Comparison of ENCODE assay signal across 14 cellular contexts in the genomic region with DNA sequence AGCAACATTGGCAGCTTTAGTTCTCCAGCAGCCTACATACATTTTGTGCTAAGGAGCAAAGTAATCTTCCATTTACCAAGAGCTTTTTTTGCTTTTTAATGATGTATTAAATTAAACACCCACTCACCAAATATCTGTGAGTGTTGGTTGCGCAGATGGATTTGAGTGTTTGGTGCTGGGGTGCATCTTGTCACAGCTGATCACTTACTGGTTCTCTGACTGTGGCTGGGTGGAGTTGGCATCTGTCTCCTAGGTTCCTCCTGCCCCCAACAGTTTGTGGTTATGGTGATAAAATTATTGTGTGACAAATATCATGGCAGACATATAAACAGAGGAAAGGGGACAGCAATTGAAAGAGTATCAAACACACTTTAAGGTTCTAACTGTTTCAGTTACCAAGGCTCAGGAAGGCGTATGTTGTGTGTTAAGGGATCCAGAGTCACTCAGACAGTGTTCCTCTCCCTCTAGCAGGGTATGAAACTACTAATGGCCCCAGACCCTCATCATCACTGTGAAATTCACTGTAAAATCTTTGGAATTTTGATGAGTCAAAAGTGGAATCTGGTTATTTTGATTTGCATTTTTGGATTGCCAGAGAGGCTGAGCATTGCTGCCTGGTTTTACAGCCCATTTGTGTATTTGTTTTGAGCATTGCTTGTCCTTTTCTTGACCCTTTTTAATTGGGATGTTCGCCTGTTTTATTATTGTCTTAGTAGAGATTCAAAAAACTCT.
A peak's percentile ranks its signal among the peaks of the same experiment; 100 is the strongest.
DNase-seq lines count a peak whose midpoint lies in the region; ATAC-seq and TF ChIP-seq lines count a peak whose summit lies in the region.
"Had no signal": no experiment of that assay in that cellular context is flagged by ENCODE, and none has a peak within 500 bp of the region (broad histone marks: within the 10 kb centered on the region; RNA-seq: fewer than 3 reads in every experiment).

No MANE protein-coding gene starts in this region.

- peak; percentile 81 for DNase-seq in AG08395 (ENCODE audit: low spot score)
- peak; percentile 57 for DNase-seq in HS-5 (ENCODE audit: low read depth)
- DNase-seq in amniotic stem cell (lab: John Stamatoyannopoulos, UW) = peak; percentile 41
- peak; percentile 14 for DNase-seq in kidney tubule cell (ENCODE audit: low spot score)
- DNase-seq in heart right ventricle = no peak
- no peak for DNase-seq in HT-29 (ENCODE audit: low spot score)
- no peak for DNase-seq in NAMALWA (ENCODE audit: low spot score)
- DNase-seq: activated CD4-positive, alpha-beta memory T cell treated with anti-CD3 and anti-CD28 coated beads, Interleukin-2, amount 10 ng/mL, durations not matched to agents 7 days and 5 days; colonic mucosa; NCI-H1105; NK-92 treated with Interleukin-12 subunit alpha and Interleukin-12 subunit beta, amount 100 ng/mL, for 24 hours; posterior cingulate gyrus; SHP77 treated with DMSO at 0.1 percent for 48 hours had no signal

- H3K4me1 ChIP-seq in heart right ventricle = peaks cover 0 to 4% (median 0%) of the 10 kb centered on the region in 9 donors
- H3K4me1 ChIP-seq: colonic mucosa had no signal

- WGBS in heart right ventricle, 2 donors = 88 to 90% methylated on average over 3 of the region's 3 CpGs

- H3K9me3 ChIP-seq in heart right ventricle = no peaks in the 10 kb centered on the region
- H3K9me3 ChIP-seq: colonic mucosa had no signal

- ATAC-seq in heart right ventricle (no peak), GM18511 (IDR thresholded peaks at IDR 0.05; ENCODE audit: unreplicated experiment) (no peak)

- no peak overlapping the region for H3K27ac ChIP-seq in heart right ventricle
- H3K27ac ChIP-seq: colonic mucosa had no signal

- H3K36me3 ChIP-seq in heart right ventricle = no peaks in the 10 kb centered on the region
- H3K36me3 ChIP-seq: colonic mucosa had no signal

- H3K4me3 ChIP-seq in heart right ventricle = no peak overlapping the region
- H3K4me3 ChIP-seq: colonic mucosa had no signal

- intact Hi-C loops in heart right ventricle (cut with DNase I) = no loop called here

- no peaks in the 10 kb centered on the region for H3K27me3 ChIP-seq in heart right ventricle
- H3K27me3 ChIP-seq: colonic mucosa had no signal

- TF ChIP-seq CTCF in heart right ventricle (IDR thresholded peaks at IDR 0.05) = no peak

Comparison
In these comparisons a context has a peak if more than half of its experiments do, and no peak if none do; other contexts are left out.
1. DNase-seq: peak in AG08395 (single experiment), HS-5 (single experiment), amniotic stem cell (single experiment) and kidney tubule cell (single experiment); none in heart right ventricle (0 of 2), HT-29 (single experiment) and NAMALWA (single experiment).